12 cellular contexts compared by ENCODE assay signal in the genomic region with DNA sequence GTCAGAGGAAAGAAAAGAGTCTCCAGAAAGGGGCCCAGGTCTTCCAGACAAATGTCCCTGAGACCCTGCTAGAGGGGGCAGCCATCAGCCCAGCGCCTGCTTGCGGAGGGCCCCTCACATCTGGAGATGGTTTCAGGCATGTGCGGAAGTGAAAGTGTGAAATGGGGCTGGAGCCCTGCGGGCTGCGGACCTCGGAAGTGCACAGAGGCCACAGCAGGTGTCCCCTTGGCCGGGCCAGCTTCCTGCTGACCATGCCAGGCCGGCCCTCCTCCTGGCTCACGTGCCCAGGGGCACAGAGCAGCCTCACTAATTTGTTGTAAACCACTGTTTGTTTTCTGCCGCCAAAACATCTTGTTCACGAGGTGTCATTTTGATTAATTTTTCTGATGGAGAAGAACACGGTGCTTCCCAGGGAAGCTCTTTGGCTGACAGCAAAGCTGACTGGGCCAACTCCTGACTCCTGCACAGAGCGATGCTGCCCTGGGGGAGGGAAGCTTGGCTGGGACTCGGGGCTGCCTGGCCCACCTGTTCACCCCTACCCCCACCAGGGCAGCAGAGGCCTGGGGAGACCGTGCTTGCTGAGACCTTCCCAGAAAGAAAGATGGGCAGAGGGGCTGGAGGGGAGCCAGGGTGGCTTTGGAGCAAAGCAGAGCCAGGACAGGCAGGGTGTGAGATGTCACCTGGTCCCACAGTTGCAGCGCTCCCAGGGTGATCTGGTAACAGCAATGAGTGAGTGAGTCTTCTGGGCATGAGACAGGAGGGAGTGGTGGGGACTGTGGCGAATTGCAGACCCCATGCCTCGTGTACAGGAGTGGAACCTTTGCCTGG. TPM values are rescaled to one million over a fixed set of nuclear protein-coding genes. Genes with fewer than 3 reads are reported as not detected.
DNase-seq lines count a peak whose midpoint lies in the region; FAIRE-seq and TF ChIP-seq lines count a peak whose summit lies in the region.
"Had no signal": no experiment of that assay in that cellular context is flagged by ENCODE, and none has a peak within 500 bp of the region (broad histone marks: within the 10 kb centered on the region; RNA-seq: fewer than 3 reads in every experiment).

No MANE protein-coding gene starts in this region.

- peaks cover 21% of the 10 kb centered on the region for H3K4me1 ChIP-seq in testis
- no peaks in the 10 kb centered on the region for H3K4me1 ChIP-seq in small intestine (ENCODE audit: control insufficient read depth in 2 of 2, insufficient read depth in 1 of 2, low read depth in 1 of 2, low read length in 1 of 2)

- no peak for FAIRE-seq in small intestine (lab: Jason Lieb, UNC)
- FAIRE-seq: A204.1, GM19239 had no signal

- H3K36me3 ChIP-seq in testis (ENCODE audit: low read depth, missing control alignments) = no peaks in the 10 kb centered on the region
- no peaks in the 10 kb centered on the region for H3K36me3 ChIP-seq in small intestine (ENCODE audit: control insufficient read depth in 2 of 2, insufficient read depth in 2 of 2, low read length in 2 of 2)

- TF ChIP-seq CTCF in testis (IDR thresholded peaks at IDR 0.05) = no peak

- H3K27ac ChIP-seq in testis (peak overlapping the region; percentile 59 to 64), small intestine (ENCODE audit: low read depth in 1 of 2, low read length in 1 of 2) (no peak overlapping the region)

- H3K4me3 ChIP-seq in testis = no peak overlapping the region
- no peak overlapping the region for H3K4me3 ChIP-seq in small intestine (ENCODE audit: low read depth in 1 of 2, low read length in 2 of 2)

- intact Hi-C loops in testis (cut with DNase I; ENCODE audit: low total_unique reads) = no loop called here

- WGBS in testis, 2 donors = 36% methylated on average over 15 to 18 of the region's 18 CpGs
- WGBS in small intestine, 3 donors = 45 to 58% (median 53%) methylated on average over 18 of the region's 18 CpGs

- no peak for TF ChIP-seq POLR2A in testis (IDR thresholded peaks at IDR 0.05)

- H3K9me3 ChIP-seq in testis = no peaks in the 10 kb centered on the region
- no peaks in the 10 kb centered on the region for H3K9me3 ChIP-seq in small intestine (ENCODE audit: control insufficient read depth, low read depth)

- H3K27me3 ChIP-seq in testis = no peaks in the 10 kb centered on the region
- no peaks in the 10 kb centered on the region for H3K27me3 ChIP-seq in small intestine (ENCODE audit: control insufficient read depth in 2 of 2, insufficient read depth in 2 of 2, low read length in 2 of 2)

- peak; percentile 58 for DNase-seq in NCI-H146 (lab: John Stamatoyannopoulos, UW)
- no peak for DNase-seq in NCI-H146 treated with DMSO at 0.1 percent for 48 hours (lab: John Stamatoyannopoulos, UW; ENCODE audit: unreplicated experiment)
- peak; percentile 52 for DNase-seq in RPMI7951 (ENCODE audit: low read depth)
- peak; percentile 59 for DNase-seq in iPS-NIHi11 (ENCODE audit: low spot score)
- peak; percentile 34 for DNase-seq in testis
- no peak for DNase-seq in DMS153 (lab: John Stamatoyannopoulos, UW)
- no peak for DNase-seq in NCI-H526 (lab: John Stamatoyannopoulos, UW)
- no peak for DNase-seq in small intestine
- DNase-seq: IMR-90, natural killer cell had no signal

RNA-seq across cellular contexts. Expression of gene BCAS4, which starts 54.2 kb away (rescaled TPM):
- total RNA-seq in RPMI7951 (2014; rRNA removed; shearing (Covaris generic)) = 5.9 and 11.6 TPM in 2 replicates
- 10 to 100 TPM in 1 of 2 donors, 1 to 10 TPM in 1; 7.6 to 10.8 TPM for total RNA-seq in testis
- polyA plus RNA-seq in testis (ENCODE audit: insufficient read depth, low read depth, low replicate concordance) (5.8 TPM), small intestine (1 to 10 TPM in 2 of 3 donors, under 1 TPM in 1; 0.45 to 1.7 (median 1.4) TPM)

Comparison
In these comparisons a context has a peak if more than half of its experiments do, and no peak if none do; other contexts are left out.
1. DNase-seq: peak in NCI-H146 (single experiment), RPMI7951 (single experiment), iPS-NIHi11 (single experiment) and testis (single experiment); none in NCI-H146 treated with DMSO at 0.1 percent for 48 hours (single experiment), DMS153 (single experiment), NCI-H526 (0 of 2) and small intestine (single experiment).
2. H3K27ac ChIP-seq: peak in testis (2 of 2); none in small intestine (0 of 2).